In the genomic region with DNA sequence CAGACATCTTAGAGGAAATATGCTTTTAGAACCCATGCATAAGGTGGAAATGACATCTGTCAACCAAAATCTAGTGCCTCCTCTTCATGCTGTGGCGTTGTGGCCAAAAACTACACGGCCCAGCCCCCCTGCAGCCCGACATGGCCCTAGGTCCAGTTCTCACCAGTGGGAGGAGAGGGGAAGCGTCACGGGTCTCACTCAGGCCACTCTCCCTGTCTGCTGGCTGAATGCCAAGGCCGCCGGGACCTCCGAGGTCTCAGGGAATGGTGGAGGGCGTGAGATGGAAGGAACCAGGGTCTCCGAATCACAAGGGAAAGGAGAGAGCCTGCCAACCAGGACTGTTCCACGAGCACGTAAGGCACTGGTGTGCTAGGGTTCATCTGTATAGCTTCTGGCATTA, we compare ENCODE assay signal across 24 cellular contexts.
DNase-seq lines count a peak whose midpoint lies in the region; ATAC-seq, FAIRE-seq and TF ChIP-seq lines count a peak whose summit lies in the region.
"Had no signal": no experiment of that assay in that cellular context is flagged by ENCODE, and none has a peak within 500 bp of the region (broad histone marks: within the 10 kb centered on the region; RNA-seq: fewer than 3 reads in every experiment).

No MANE protein-coding gene starts in this region.

- H3K9me3 Mint-ChIP-seq in naive thymus-derived CD4-positive, alpha-beta T cell, result no peaks in the 10 kb centered on the region
- no peaks in the 10 kb centered on the region for H3K9me3 Mint-ChIP-seq in activated CD8-positive, alpha-beta T cell treated with anti-CD3 and anti-CD28 coated beads, Interleukin-2, amount 10 ng/mL, durations not matched to agents 7 days and 5 days (ENCODE audit: insufficient read depth)
- H3K9me3 Mint-ChIP-seq: activated T-cell treated with anti-CD3 and anti-CD28 coated beads, Interleukin-2, amount 50 U/mL, for 24 hours; CD4-positive, alpha-beta T cell; naive B cell; T-helper 1 cell treated with Interleukin-12 subunit alpha and Interleukin-12 subunit beta and Interleukin-4 antibody, amounts not matched to agents 30 μg/mL and 1 μg/mL, for 36 hours had no signal

- in situ Hi-C loops in K562 (cut with MboI), result loop anchor here (25.0 kb wide), 1 partner anchor 189 kb away; no protein-coding TSS in a partner anchor

- POLR2A ChIA-PET in K562 (lab: Yijun Ruan, JAX), result interaction anchor here (0.7 kb wide), 1 partner anchor 52 kb away, joined by 3 read pairs; no protein-coding TSS in a partner anchor
- POLR2A ChIA-PET in naive thymus-derived CD4-positive, alpha-beta T cell (lab: Charles Lee), result no interaction called here
- POLR2A ChIA-PET in activated CD8-positive, alpha-beta T cell treated with anti-CD3 and anti-CD28 coated beads, Interleukin-2, amount 10 ng/mL, durations not matched to agents 7 days and 5 days (lab: Charles Lee), result interaction anchor here (0.6 kb wide), 1 partner anchor 183 kb away, joined by 4 read pairs; no protein-coding TSS in a partner anchor

- H3K27ac Mint-ChIP-seq in naive thymus-derived CD4-positive, alpha-beta T cell, result no peak overlapping the region
- H3K27ac Mint-ChIP-seq in activated CD8-positive, alpha-beta T cell treated with anti-CD3 and anti-CD28 coated beads, Interleukin-2, amount 10 ng/mL, durations not matched to agents 7 days and 5 days, result no peak overlapping the region
- H3K27ac Mint-ChIP-seq: activated T-cell treated with anti-CD3 and anti-CD28 coated beads, Interleukin-2, amount 50 U/mL, for 24 hours; CD4-positive, alpha-beta T cell; naive B cell; T-helper 1 cell treated with Interleukin-12 subunit alpha and Interleukin-12 subunit beta and Interleukin-4 antibody, amounts not matched to agents 30 μg/mL and 1 μg/mL, for 36 hours had no signal

- FAIRE-seq in K562 (lab: Jason Lieb, UNC), result peak; percentile 6

- no TSS peak for BruUV-seq in K562 (replicated peaks; lab: Mats Ljungman, UMichigan)

- no peaks in the 10 kb centered on the region for H3K9me1 ChIP-seq in K562 (ENCODE audit: control insufficient read depth, insufficient read depth, low read length)

- TF ChIP-seq POLR2A in K562 (conservative IDR thresholded peaks at IDR 0.05), result no peak

- WGBS in K562 (ENCODE audit: insufficient coverage, low coverage, missing lambda C conversion rate), result 25% methylated on average over 12 of the region's 12 CpGs
- WGBS in right cardiac atrium, result 41% methylated on average over 12 of the region's 12 CpGs
- WGBS in psoas muscle, 3 donors, result 43 to 59% (median 55%) methylated on average over 12 of the region's 12 CpGs

- peak overlapping the region; percentile 81 for H2AFZ ChIP-seq in K562 (ENCODE audit: low read depth, low read length)

- intact Hi-C loops in K562 (cut with micrococcal nuclease) (no loop called here), right cardiac atrium (cut with DNase I) (no loop called here), psoas muscle (cut with DNase I) (no loop called here)
- intact Hi-C loops in naive thymus-derived CD4-positive, alpha-beta T cell (cut with micrococcal nuclease), result no loop called here

- ATAC-seq in K562 (peak; percentile 55), right cardiac atrium (no peak), psoas muscle (no peak)
- ATAC-seq in naive thymus-derived CD4-positive, alpha-beta T cell, result no peak
- ATAC-seq in activated CD8-positive, alpha-beta T cell treated with anti-CD3 and anti-CD28 coated beads, Interleukin-2, amount 10 ng/mL, durations not matched to agents 7 days and 5 days, result no peak
- ATAC-seq: stimulated activated naive CD8-positive, alpha-beta T cell treated with anti-CD3 and anti-CD28 coated beads, Interleukin-15, Interleukin-2, amounts not matched to agents 100 U/mL and 50 U/mL, for 24 hours had no signal

- no peaks in the 10 kb centered on the region for H3K79me2 ChIP-seq in K562 (ENCODE audit: control insufficient read depth, insufficient read depth, low read length)

- H3K4me1 Mint-ChIP-seq in naive thymus-derived CD4-positive, alpha-beta T cell, result peaks cover 0 to 12% (median 0%) of the 10 kb centered on the region in 7 donors
- peaks cover under 1% of the 10 kb centered on the region for H3K4me1 Mint-ChIP-seq in activated CD8-positive, alpha-beta T cell treated with anti-CD3 and anti-CD28 coated beads, Interleukin-2, amount 10 ng/mL, durations not matched to agents 7 days and 5 days (ENCODE audit: low read depth)
- H3K4me1 Mint-ChIP-seq: naive B cell had no signal

- CTCF ChIA-PET in K562 (lab: Yijun Ruan, JAX; ENCODE audit: low intra/inter-chr PET ratio), result no interaction called here
- CTCF ChIA-PET in naive thymus-derived CD4-positive, alpha-beta T cell (lab: Charles Lee), result no interaction called here
- CTCF ChIA-PET in activated CD8-positive, alpha-beta T cell treated with anti-CD3 and anti-CD28 coated beads, Interleukin-2, amount 10 ng/mL, durations not matched to agents 7 days and 5 days (lab: Charles Lee), result no interaction called here

- H3K27ac ChIP-seq in K562 (ENCODE audit: extremely low read depth, low read depth, low read length) (no peak overlapping the region; the same call in 2 of the 3 replicates), right cardiac atrium (ENCODE audit: low read length) (no peak overlapping the region), psoas muscle (no peak overlapping the region)
- no peak overlapping the region for H3K27ac ChIP-seq in naive thymus-derived CD4-positive, alpha-beta T cell (ENCODE audit: low read depth, low read length)
- H3K27ac ChIP-seq: 22Rv1, adrenal gland, breast epithelium, thoracic aorta had no signal

- no peak for TF ChIP-seq RAD21 in K562 (CRISPR knock-in tag; conservative IDR thresholded peaks at IDR 0.05 in 1 of 2, IDR thresholded peaks at IDR 0.05 in 1 of 2)

- TF ChIP-seq CTCF in K562 (IDR thresholded peaks at IDR 0.05 in 2 of 3, conservative IDR thresholded peaks at IDR 0.05 in 1 of 3; ENCODE audit: insufficient read depth in 2 of 3, low read depth in 1 of 3, low read length in 3 of 3) (no peak), psoas muscle (IDR thresholded peaks at IDR 0.05) (no peak)

- H3K4me3 ChIP-seq in K562 (no peak overlapping the region), right cardiac atrium (ENCODE audit: low read length) (no peak overlapping the region), psoas muscle (no peak overlapping the region)
- no peak overlapping the region for H3K4me3 ChIP-seq in naive thymus-derived CD4-positive, alpha-beta T cell (ENCODE audit: low read length)
- H3K4me3 ChIP-seq: adrenal gland, breast epithelium, sigmoid colon, thoracic aorta had no signal

- H3K4me1 ChIP-seq in K562 (replicated peaks in 1 of 2; ENCODE audit: control insufficient read depth in 2 of 2, insufficient read depth in 2 of 2, low read length in 2 of 2) (peaks cover 4 to 6% of the 10 kb centered on the region in 2 experiments; a peak in 4 of 5 replicates), right cardiac atrium (ENCODE audit: control insufficient read depth, insufficient read depth, low read length) (no peaks in the 10 kb centered on the region), psoas muscle (no peaks in the 10 kb centered on the region)
- H3K4me1 ChIP-seq in naive thymus-derived CD4-positive, alpha-beta T cell (ENCODE audit: control insufficient read depth in 2 of 2, insufficient read depth in 2 of 2, low read length in 2 of 2), result no peaks in the 10 kb centered on the region
- H3K4me1 ChIP-seq: sigmoid colon had no signal

- 0 out of 4 replicates have a peak overlapping the region, but pooled peaks of 1 of the 2 experiments have one; percentile 2 for H3K9ac ChIP-seq in K562 (ENCODE audit: insufficient read depth in 1 of 2, low read depth in 2 of 2, low read length in 2 of 2)

- peaks cover 0 to 38% (median 5%) of the 10 kb centered on the region in 5 donors for H3K27me3 Mint-ChIP-seq in naive thymus-derived CD4-positive, alpha-beta T cell
- peaks cover 27% of the 10 kb centered on the region for H3K27me3 Mint-ChIP-seq in activated CD8-positive, alpha-beta T cell treated with anti-CD3 and anti-CD28 coated beads, Interleukin-2, amount 10 ng/mL, durations not matched to agents 7 days and 5 days (ENCODE audit: low read depth)
- H3K27me3 Mint-ChIP-seq: CD4-positive, alpha-beta T cell had no signal

- no peak overlapping the region for H3K4me3 Mint-ChIP-seq in naive thymus-derived CD4-positive, alpha-beta T cell
- no peak overlapping the region for H3K4me3 Mint-ChIP-seq in activated CD8-positive, alpha-beta T cell treated with anti-CD3 and anti-CD28 coated beads, Interleukin-2, amount 10 ng/mL, durations not matched to agents 7 days and 5 days
- H3K4me3 Mint-ChIP-seq: activated T-cell treated with anti-CD3 and anti-CD28 coated beads, Interleukin-2, amount 50 U/mL, for 24 hours; CD4-positive, alpha-beta T cell; naive B cell; T-helper 1 cell treated with Interleukin-12 subunit alpha and Interleukin-12 subunit beta and Interleukin-4 antibody, amounts not matched to agents 30 μg/mL and 1 μg/mL, for 36 hours had no signal

- DNase-seq in DMS 273 (lab: John Stamatoyannopoulos, UW; ENCODE audit: unreplicated experiment), result peak; percentile 12
- no peak for DNase-seq in DMS 273 treated with DMSO at 0.1 percent for 48 hours (lab: John Stamatoyannopoulos, UW)
- peak in 3 of 4 experiments; percentile 12 to 23 (median 18) for DNase-seq in K562 (ENCODE audit: extremely low read depth in 1 of 4, low spot score in 3 of 4)
- DNase-seq in right cardiac atrium, result peak; percentile 20 to 67 (median 58)
- DNase-seq in psoas muscle, result peak; percentile 21 to 60
- DNase-seq in naive thymus-derived CD4-positive, alpha-beta T cell, result no peak
- no peak for DNase-seq in NOMO-1 treated with DMSO at 0.1 percent for 48 hours (lab: John Stamatoyannopoulos, UW; ENCODE audit: unreplicated experiment)
- no peak for DNase-seq in activated CD8-positive, alpha-beta T cell treated with anti-CD3 and anti-CD28 coated beads, Interleukin-2, amount 10 ng/mL, durations not matched to agents 7 days and 5 days
- DNase-seq: activated gamma-delta T cell treated with Interleukin-2 at 50 U/mL for 16 hours; activated T-cell treated with anti-CD3 and anti-CD28 coated beads, Interleukin-2, amount 50 U/mL, for 24 hours; adrenal gland; CD4-positive, alpha-beta T cell; dermis blood vessel endothelial cell; KG1; naive B cell; NCI-H146; NCI-H510A treated with DMSO at 0.1 percent for 48 hours; sigmoid colon; stimulated activated CD4-positive, alpha-beta T cell treated with anti-CD3 and anti-CD28 coated beads, Interleukin-15, amount 100 ng/mL, for 24 hours; stimulated activated naive CD8-positive, alpha-beta T cell treated with anti-CD3 and anti-CD28 coated beads, Interleukin-15, Interleukin-2, amounts not matched to agents 100 U/mL and 50 U/mL, for 24 hours had no signal

- H3K36me3 ChIP-seq in K562 (ENCODE audit: control insufficient read depth, insufficient read depth, low read length) (no peaks in the 10 kb centered on the region), psoas muscle (ENCODE audit: insufficient read depth in 1 of 2, low read depth in 1 of 2) (no peaks in the 10 kb centered on the region)
- no peaks in the 10 kb centered on the region for H3K36me3 ChIP-seq in naive thymus-derived CD4-positive, alpha-beta T cell (ENCODE audit: control insufficient read depth in 2 of 3, insufficient read depth in 3 of 3, low read length in 3 of 3)
- H3K36me3 ChIP-seq: adrenal gland, breast epithelium, sigmoid colon, thoracic aorta had no signal

- H3K36me3 Mint-ChIP-seq in naive thymus-derived CD4-positive, alpha-beta T cell, result peaks cover 0 to 8% (median 0%) of the 10 kb centered on the region in 5 donors
- H3K36me3 Mint-ChIP-seq in activated CD8-positive, alpha-beta T cell treated with anti-CD3 and anti-CD28 coated beads, Interleukin-2, amount 10 ng/mL, durations not matched to agents 7 days and 5 days (ENCODE audit: low read depth), result no peaks in the 10 kb centered on the region
- H3K36me3 Mint-ChIP-seq: naive B cell had no signal

- H3K9me3 ChIP-seq in K562 (replicated peaks; ENCODE audit: control insufficient read depth, insufficient read depth, low read depth, low read length) (no peaks in the 10 kb centered on the region), right cardiac atrium (ENCODE audit: control insufficient read depth, low read length) (no peaks in the 10 kb centered on the region), psoas muscle (no peaks in the 10 kb centered on the region)
- no peaks in the 10 kb centered on the region for H3K9me3 ChIP-seq in naive thymus-derived CD4-positive, alpha-beta T cell (ENCODE audit: control insufficient read depth in 2 of 3, low read length in 3 of 3)
- H3K9me3 ChIP-seq: adrenal gland, breast epithelium, sigmoid colon, thoracic aorta had no signal

- H4K20me1 ChIP-seq in K562 (replicated peaks; ENCODE audit: control insufficient read depth, insufficient read depth, low read length), result no peaks in the 10 kb centered on the region

- H3K4me2 ChIP-seq in K562 (ENCODE audit: insufficient read depth, low read length), result peak overlapping the region; percentile 53; the same call in 1 of the 2 replicates

- no peaks in the 10 kb centered on the region for H3K27me3 ChIP-seq in K562 (ENCODE audit: control insufficient read depth in 2 of 2, insufficient read depth in 2 of 2, low read length in 2 of 2)
- H3K27me3 ChIP-seq in right cardiac atrium (ENCODE audit: control insufficient read depth, insufficient read depth), result no peaks in the 10 kb centered on the region
- H3K27me3 ChIP-seq in psoas muscle (ENCODE audit: insufficient read depth in 3 of 3, low read length in 2 of 3), result no peaks in the 10 kb centered on the region
- no peaks in the 10 kb centered on the region for H3K27me3 ChIP-seq in naive thymus-derived CD4-positive, alpha-beta T cell (ENCODE audit: control insufficient read depth in 2 of 2, insufficient read depth in 2 of 2, low read length in 2 of 2)
- H3K27me3 ChIP-seq: adrenal gland, breast epithelium, sigmoid colon had no signal

- TF ChIP-seq EP300 in K562 (IDR thresholded peaks at IDR 0.05; ENCODE audit: low read length), result no peak

Comparison
In these comparisons a context has a peak if more than half of its experiments do, and no peak if none do; other contexts are left out.
1. DNase-seq: peak in DMS 273 (single experiment), K562 (3 of 4), right cardiac atrium (3 of 3) and psoas muscle (2 of 2); none in DMS 273 treated with DMSO at 0.1 percent for 48 hours (single experiment), naive thymus-derived CD4-positive, alpha-beta T cell (0 of 9), NOMO-1 treated with DMSO at 0.1 percent for 48 hours (single experiment) and activated CD8-positive, alpha-beta T cell treated with anti-CD3 and anti-CD28 coated beads, Interleukin-2, amount 10 ng/mL, durations not matched to agents 7 days and 5 days (single experiment).